In the genomic region with DNA sequence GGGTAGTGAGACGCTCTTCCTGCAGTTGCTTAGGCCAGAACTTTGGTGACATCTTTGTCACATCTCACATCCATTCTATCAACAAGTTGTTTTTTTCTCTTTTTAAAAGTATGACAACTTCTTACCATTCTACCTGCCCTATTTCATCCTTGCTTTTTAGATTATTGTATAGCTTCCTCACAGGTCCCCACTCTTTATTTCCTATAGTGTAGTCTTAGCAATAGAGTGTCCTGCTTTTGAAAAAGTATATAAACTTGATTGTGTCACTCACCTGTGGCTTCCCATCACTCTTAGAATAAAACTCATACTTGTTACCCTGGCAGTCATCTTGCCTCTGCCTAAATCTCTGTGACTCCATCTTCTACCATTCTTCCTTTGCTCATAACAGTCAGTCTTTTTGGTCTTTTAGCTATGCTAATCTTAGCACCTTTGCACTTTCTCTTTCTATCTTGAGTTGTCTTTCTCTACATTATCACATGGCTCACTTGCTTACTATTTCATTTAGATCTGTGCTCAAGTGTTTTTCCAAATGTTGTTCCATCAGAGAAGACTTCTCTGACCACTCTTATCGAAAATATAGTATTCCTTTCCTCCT, we compare ENCODE assay signal across 19 cellular contexts. TPM values are rescaled to one million over a fixed set of nuclear protein-coding genes. Genes with fewer than 3 reads are reported as not detected.
DNase-seq lines count a peak whose midpoint lies in the region; ATAC-seq, FAIRE-seq and TF ChIP-seq lines count a peak whose summit lies in the region.
"Had no signal": no experiment of that assay in that cellular context is flagged by ENCODE, and none has a peak within 500 bp of the region (broad histone marks: within the 10 kb centered on the region; RNA-seq: fewer than 3 reads in every experiment).

No MANE protein-coding gene starts in this region.

- no peaks in the 10 kb centered on the region for H3K27me3 Mint-ChIP-seq in activated CD4-positive, alpha-beta T cell treated with anti-CD3 and anti-CD28 coated beads, Interleukin-2, amount 10 ng/mL, durations not matched to agents 24 days and 14 days

- no peak overlapping the region for H3K4me2 ChIP-seq in GM12878 (ENCODE audit: control insufficient read depth, insufficient read depth)
- H3K4me2 ChIP-seq: A549, GM23338 had no signal

- H3K27me3 ChIP-seq in GM12878 (replicated peaks in 1 of 2; ENCODE audit: control insufficient read depth in 2 of 2, insufficient read depth in 2 of 2, low read length in 1 of 2) (no peaks in the 10 kb centered on the region), foreskin keratinocyte (no peaks in the 10 kb centered on the region)
- H3K27me3 ChIP-seq: ascending aorta, esophagus muscularis mucosa, thyroid gland had no signal

- H3K4me1 ChIP-seq in GM12878 (ENCODE audit: control insufficient read depth, insufficient read depth, low read length) (no peaks in the 10 kb centered on the region; the same call in 1 of the 2 replicates), foreskin keratinocyte (peaks cover 7% of the 10 kb centered on the region)
- H3K4me1 ChIP-seq: A549, ascending aorta, thyroid gland had no signal

- SMC1A ChIA-PET in GM12878 (lab: Charles Lee; ENCODE audit: uncharacterized antibody, unreplicated experiment) = no interaction called here

- H3K9ac ChIP-seq in GM12878 (ENCODE audit: control insufficient read depth, insufficient read depth, low read length) = no peak overlapping the region

- CTCF ChIA-PET in GM12878 (lab: Yijun Ruan, JAX) = no interaction called here

- 98% methylated on average over 2 of the region's 2 CpGs for WGBS in GM12878 (ENCODE audit: insufficient coverage, insufficient replicate concordance, low lambda C conversion rate, missing lambda C conversion rate)

- H3K4me3 ChIP-seq in GM12878 = no peak overlapping the region
- H3K4me3 ChIP-seq: A549, ascending aorta, esophagus muscularis mucosa, GM23338, thyroid gland had no signal

- H3K4me1 Mint-ChIP-seq in activated CD4-positive, alpha-beta T cell treated with anti-CD3 and anti-CD28 coated beads, Interleukin-2, amount 10 ng/mL, durations not matched to agents 24 days and 14 days = peaks cover 24% of the 10 kb centered on the region
- H3K4me1 Mint-ChIP-seq: GM23338 had no signal

- H3K4me3 Mint-ChIP-seq in activated CD4-positive, alpha-beta T cell treated with anti-CD3 and anti-CD28 coated beads, Interleukin-2, amount 10 ng/mL, durations not matched to agents 24 days and 14 days = no peak overlapping the region
- H3K4me3 Mint-ChIP-seq: CD8-positive, alpha-beta T cell; GM23338 had no signal

- no peak for TF ChIP-seq EP300 in GM12878 (IDR thresholded peaks at IDR 0.05; ENCODE audit: borderline replicate concordance in 1 of 2, control insufficient read depth in 1 of 2, low read depth in 2 of 2, low read length in 2 of 2)

- no peak for TF ChIP-seq RAD21 in GM12878 (IDR thresholded peaks at IDR 0.05; ENCODE audit: insufficient read depth, low read depth, low read length)

- H2AFZ ChIP-seq in GM12878 (ENCODE audit: control insufficient read depth, low read depth, low read length) = no peak overlapping the region
- H2AFZ ChIP-seq: GM23338 had no signal

- H3K9me3 Mint-ChIP-seq in activated CD4-positive, alpha-beta T cell treated with anti-CD3 and anti-CD28 coated beads, Interleukin-2, amount 10 ng/mL, durations not matched to agents 24 days and 14 days = no peaks in the 10 kb centered on the region
- H3K9me3 Mint-ChIP-seq: CD8-positive, alpha-beta T cell; GM23338 had no signal

- no peaks in the 10 kb centered on the region for H3K9me3 ChIP-seq in GM12878 (replicated peaks; ENCODE audit: control insufficient read depth, insufficient read depth, low read length)
- H3K9me3 ChIP-seq: A549, ascending aorta, esophagus muscularis mucosa, thyroid gland had no signal

- H3K36me3 ChIP-seq in GM12878 (ENCODE audit: control insufficient read depth in 2 of 2, insufficient read depth in 2 of 2, low read length in 1 of 2) = peaks cover 3 to 19% of the 10 kb centered on the region in 2 experiments

- RAD21 ChIA-PET in GM12878 (lab: Charles Lee; ENCODE audit: unreplicated experiment) = no interaction called here

- in situ Hi-C loops in GM12878 (cut with MboI) = no loop called here

- no peak for TF ChIP-seq CTCF in GM12878 (IDR thresholded peaks at IDR 0.05 in 2 of 3, conservative IDR thresholded peaks at IDR 0.05 in 1 of 3; ENCODE audit: control insufficient read depth in 2 of 3, extremely low read depth in 1 of 3, insufficient read depth in 1 of 3, low read depth in 3 of 3, low read length in 3 of 3)
- TF ChIP-seq CTCF in foreskin keratinocyte (conservative IDR thresholded peaks at IDR 0.05) = no peak

- DNase-seq in activated CD4-positive, alpha-beta T cell treated with anti-CD3 and anti-CD28 coated beads, Interleukin-2, amount 10 ng/mL, durations not matched to agents 24 days and 14 days = peak; percentile 25
- DNase-seq in activated CD4-positive, alpha-beta T cell treated with anti-CD3 and anti-CD28 coated beads, Interleukin-2, amount 50 U/mL, for 48 hours = no peak
- no peak for DNase-seq in GM12878 (ENCODE audit: low read depth, low spot score)
- no peak for DNase-seq in OCI-M2 (lab: John Stamatoyannopoulos, UW; ENCODE audit: unreplicated experiment)
- no peak for DNase-seq in KG1 (lab: John Stamatoyannopoulos, UW)
- no peak for DNase-seq in foreskin keratinocyte
- DNase-seq: CD8-positive, alpha-beta T cell; GDM1; left colon; NCI-H1092; SIG-M5; thyroid gland had no signal

- peaks cover 56% of the 10 kb centered on the region for H3K36me3 Mint-ChIP-seq in activated CD4-positive, alpha-beta T cell treated with anti-CD3 and anti-CD28 coated beads, Interleukin-2, amount 10 ng/mL, durations not matched to agents 24 days and 14 days (ENCODE audit: low read depth)

- intact Hi-C loops in activated CD4-positive, alpha-beta T cell treated with anti-CD3 and anti-CD28 coated beads, Interleukin-2, amount 10 ng/mL, durations not matched to agents 24 days and 14 days (cut with micrococcal nuclease) = no loop called here
- intact Hi-C loops in GM12878 (cut with micrococcal nuclease; ENCODE audit: unreplicated experiment) = no loop called here

- peak overlapping the region; percentile 29 for H3K27ac Mint-ChIP-seq in activated CD4-positive, alpha-beta T cell treated with anti-CD3 and anti-CD28 coated beads, Interleukin-2, amount 10 ng/mL, durations not matched to agents 24 days and 14 days
- H3K27ac Mint-ChIP-seq: CD8-positive, alpha-beta T cell; GM23338 had no signal

- H4K20me1 ChIP-seq in GM12878 (ENCODE audit: control insufficient read depth, insufficient read depth) = no peaks in the 10 kb centered on the region

- no peak for FAIRE-seq in GM12878 (lab: Jason Lieb, UNC)
- FAIRE-seq: A549 had no signal

- POLR2A ChIA-PET in GM12878 (lab: Charles Lee) = interaction anchor here (1.0 kb wide), 1 partner anchor 11 kb away, joined by 3 read pairs; no protein-coding TSS in a partner anchor

- ATAC-seq in GM21360 (IDR thresholded peaks at IDR 0.05; ENCODE audit: unreplicated experiment) (peak; percentile 63), HG02885 (IDR thresholded peaks at IDR 0.05; ENCODE audit: poor library complexity, unreplicated experiment) (peak; percentile 79), GM12878 (peak; percentile 54), foreskin keratinocyte (no peak)
- ATAC-seq: A549; CD8-positive, alpha-beta T cell; GM23338; left colon had no signal

- H3K27ac ChIP-seq in GM12878 (ENCODE audit: control insufficient read depth, insufficient read depth) (no peak overlapping the region), foreskin keratinocyte (no peak overlapping the region)
- H3K27ac ChIP-seq: A549, ascending aorta, esophagus muscularis mucosa, thyroid gland had no signal

- TF ChIP-seq POLR2A in GM12878 (IDR thresholded peaks at IDR 0.05; ENCODE audit: low read depth, low read length) = no peak

- peaks cover 27% of the 10 kb centered on the region for H3K79me2 ChIP-seq in GM12878 (ENCODE audit: control insufficient read depth, insufficient read depth, low read length)

- BruUV-seq in GM12878 (replicated peaks; lab: Mats Ljungman, UMichigan) = no TSS peak

RNA-seq across cellular contexts. Expression of gene CDC73, which starts 9.5 kb away (rescaled TPM):
- total RNA-seq in activated CD4-positive, alpha-beta T cell treated with anti-CD3 and anti-CD28 coated beads, Interleukin-2, amount 10 ng/mL, durations not matched to agents 24 days and 14 days = 55.2 and 56.0 TPM in 2 replicates
- 77.3 and 78.7 TPM in 2 replicates for total RNA-seq in GM12878 (2013; cell fraction: nucleolus; rRNA removed)
- total RNA-seq in GM12878 (2014; rRNA removed) (10.6 and 11.1 TPM in 2 replicates), GM12878 (2014; rRNA removed; fragmentation: Illumina TruSeq; extraction: Trizol) (14.2 and 15.3 TPM in 2 replicates), GM12878 (2021) (34.5 and 42.8 TPM in 2 replicates), foreskin keratinocyte (33.6 and 34.2 TPM in 2 replicates)
- 16.1 TPM for polyA plus RNA-seq in GM12878 (2011; ENCODE audit: low read depth)
- polyA plus RNA-seq in GM12878 (2011; rRNA removed) (38.7 and 57.5 TPM in 2 replicates), GM12878 (2014; fragmentation: Illumina TruSeq; extraction: Trizol) (22.0 and 23.3 TPM in 2 replicates), GM12878 (2014; fragmentation: Nextera tagmentation; extraction: Ambion mirVana) (10 to 100 TPM; 21.0 to 21.3 TPM), GM12878 (2014; rRNA removed) (13.8 and 14.8 TPM in 2 replicates), GM12878 (2016; fragmentation: Nextera tagmentation; extraction: Ambion mirVana) (10 to 100 TPM; 37.5 to 43.4 TPM), foreskin keratinocyte (14.5 and 16.0 TPM in 2 replicates)
- 11.5 and 13.5 TPM in 2 replicates for polyA plus RNA-seq in GM12878 (2011; cell fraction: cytosol; rRNA removed)
- polyA plus RNA-seq in GM12878 (2011; cell fraction: nucleus; rRNA removed) = 15.3 and 15.4 TPM in 2 replicates
- 14.1 and 20.6 TPM in 2 replicates for polyA plus RNA-seq in GM12878 (2012)
- 26.9 and 58.4 TPM in 2 replicates for polyA minus RNA-seq in GM12878 (2011; rRNA and poly(A)+ RNA removed)
- polyA minus RNA-seq in GM12878 (2011; cell fraction: cytosol; rRNA and poly(A)+ RNA removed) = 18.4 and 20.0 TPM in 2 replicates
- 27.7 and 52.1 TPM in 2 replicates for polyA minus RNA-seq in GM12878 (2011; cell fraction: nucleus; rRNA and poly(A)+ RNA removed)

RNA-seq across cellular contexts. Expression of gene GLRX2, which starts 26.1 kb away (rescaled TPM):
- 29.4 and 32.6 TPM in 2 replicates for total RNA-seq in activated CD4-positive, alpha-beta T cell treated with anti-CD3 and anti-CD28 coated beads, Interleukin-2, amount 10 ng/mL, durations not matched to agents 24 days and 14 days
- 4.8 and 6.3 TPM in 2 replicates for total RNA-seq in GM12878 (2013; cell fraction: nucleolus; rRNA removed)
- total RNA-seq in GM12878 (2014; rRNA removed) = 18.0 and 21.2 TPM in 2 replicates
- total RNA-seq in GM12878 (2014; rRNA removed; fragmentation: Illumina TruSeq; extraction: Trizol) = 15.2 and 16.5 TPM in 2 replicates
- total RNA-seq in GM12878 (2021) = 19.7 and 21.4 TPM in 2 replicates
- 12.0 TPM for polyA plus RNA-seq in GM12878 (2011; ENCODE audit: low read depth)
- polyA plus RNA-seq in GM12878 (2011; rRNA removed) = 16.7 and 33.4 TPM in 2 replicates
- polyA plus RNA-seq in GM12878 (2011; cell fraction: cytosol; rRNA removed) = 6.4 and 8.3 TPM in 2 replicates
- 5.2 and 6.2 TPM in 2 replicates for polyA plus RNA-seq in GM12878 (2011; cell fraction: nucleus; rRNA removed)
- 12.4 and 12.6 TPM in 2 replicates for polyA plus RNA-seq in GM12878 (2012)
- polyA plus RNA-seq in GM12878 (2014; fragmentation: Illumina TruSeq; extraction: Trizol) = 15.5 and 19.5 TPM in 2 replicates
- polyA plus RNA-seq in GM12878 (2014; fragmentation: Nextera tagmentation; extraction: Ambion mirVana) = 1 to 10 TPM; 5.5 to 7.8 TPM
- polyA plus RNA-seq in GM12878 (2014; rRNA removed) = 14.2 and 20.0 TPM in 2 replicates
- 10 to 100 TPM; 59.9 to 67.6 TPM for polyA plus RNA-seq in GM12878 (2016; fragmentation: Nextera tagmentation; extraction: Ambion mirVana)
- polyA minus RNA-seq in GM12878 (2011; rRNA and poly(A)+ RNA removed) = 1.2 and 2.8 TPM in 2 replicates
- 1.9 and 2.0 TPM in 2 replicates for polyA minus RNA-seq in GM12878 (2011; cell fraction: cytosol; rRNA and poly(A)+ RNA removed)
- polyA minus RNA-seq in GM12878 (2011; cell fraction: nucleus; rRNA and poly(A)+ RNA removed) = 1.6 and 3.3 TPM in 2 replicates
- 25.6 and 27.5 TPM in 2 replicates for total RNA-seq in foreskin keratinocyte
- polyA plus RNA-seq in foreskin keratinocyte = 32.3 and 34.3 TPM in 2 replicates

RNA-seq across cellular contexts. Expression of gene B3GALT2, which starts 55.0 kb away (rescaled TPM):
- total RNA-seq in activated CD4-positive, alpha-beta T cell treated with anti-CD3 and anti-CD28 coated beads, Interleukin-2, amount 10 ng/mL, durations not matched to agents 24 days and 14 days = 0.05 and 0.09 TPM in 2 replicates
- not detected in 2 replicates for total RNA-seq in GM12878 (2013; cell fraction: nucleolus; rRNA removed)
- total RNA-seq in GM12878 (2014; rRNA removed) = not detected in 2 replicates
- total RNA-seq in GM12878 (2014; rRNA removed; fragmentation: Illumina TruSeq; extraction: Trizol) = not detected in 2 replicates
- total RNA-seq in GM12878 (2021) = not detected in 2 replicates
- polyA plus RNA-seq in GM12878 (2011; ENCODE audit: low read depth) = 0.07 TPM
- not detected in 2 replicates for polyA plus RNA-seq in GM12878 (2011; rRNA removed)
- not detected in 2 replicates for polyA plus RNA-seq in GM12878 (2011; cell fraction: cytosol; rRNA removed)
- not detected in 2 replicates for polyA plus RNA-seq in GM12878 (2011; cell fraction: nucleus; rRNA removed)
- polyA plus RNA-seq in GM12878 (2012) = 0.06 and 0.08 TPM in 2 replicates
- not detected in 2 replicates for polyA plus RNA-seq in GM12878 (2014; fragmentation: Illumina TruSeq; extraction: Trizol)
- polyA plus RNA-seq in GM12878 (2014; fragmentation: Nextera tagmentation; extraction: Ambion mirVana) = under 1 TPM in 1 of 2 experiments, not detected in 1; 0.14 TPM
- polyA plus RNA-seq in GM12878 (2014; rRNA removed) = not detected in 2 replicates
- polyA plus RNA-seq in GM12878 (2016; fragmentation: Nextera tagmentation; extraction: Ambion mirVana) = under 1 TPM; 0.10 to 0.25 TPM
- not detected in 2 replicates for polyA minus RNA-seq in GM12878 (2011; rRNA and poly(A)+ RNA removed)
- not detected in 2 replicates for polyA minus RNA-seq in GM12878 (2011; cell fraction: cytosol; rRNA and poly(A)+ RNA removed)
- polyA minus RNA-seq in GM12878 (2011; cell fraction: nucleus; rRNA and poly(A)+ RNA removed) = not detected in 2 replicates
- total RNA-seq in foreskin keratinocyte = not detected in 2 replicates
- not detected in 2 replicates for polyA plus RNA-seq in foreskin keratinocyte
- total RNA-seq: ascending aorta, GM23338, pulmonary artery endothelial cell had no signal
- polyA plus RNA-seq: A549 had no signal
